8 cellular contexts compared by ENCODE assay signal in the genomic region with DNA sequence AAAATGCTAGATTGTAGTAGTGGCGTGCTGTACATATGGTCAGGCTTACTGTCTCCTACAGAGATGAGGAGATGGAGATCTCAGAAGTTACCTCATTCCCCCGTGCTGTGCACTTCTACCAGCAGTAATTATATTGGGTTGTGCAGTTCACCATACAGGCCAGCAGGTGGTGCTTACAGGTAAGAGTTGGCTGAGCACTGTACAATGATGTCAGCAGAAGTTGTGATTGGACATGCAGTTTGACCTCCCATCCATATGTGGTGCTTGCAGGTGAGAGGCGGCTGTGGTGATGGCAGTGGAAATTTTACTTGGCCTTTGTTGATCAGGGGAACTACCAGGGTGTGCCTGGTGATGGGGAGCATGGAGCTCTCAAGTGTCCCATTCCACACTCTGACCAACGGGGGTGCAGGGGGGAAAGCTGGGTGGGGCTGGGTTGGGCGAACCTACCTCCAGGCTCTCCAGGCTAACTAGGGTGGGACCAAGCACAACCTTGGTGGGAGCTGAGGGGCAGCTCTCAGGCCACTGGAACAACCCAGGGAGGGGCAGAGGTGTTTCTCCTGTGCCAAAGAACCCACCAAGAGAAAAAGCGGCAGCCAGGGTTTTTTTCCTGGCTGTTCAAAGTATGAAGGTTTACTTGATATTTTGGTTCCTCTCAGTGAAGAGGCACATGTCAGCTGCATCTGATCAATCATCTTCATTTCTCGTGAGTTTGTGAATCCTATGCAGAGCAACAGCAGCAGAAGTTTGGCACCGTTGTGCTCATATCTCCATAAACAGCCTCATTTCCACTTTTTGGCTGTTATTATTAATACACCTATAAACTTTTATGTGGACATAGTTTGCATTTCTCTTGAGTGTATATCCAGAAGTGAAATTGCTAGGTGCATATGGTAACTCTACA.
A peak's percentile ranks its signal among the peaks of the same experiment; 100 is the strongest.
DNase-seq lines count a peak whose midpoint lies in the region; ATAC-seq, FAIRE-seq and TF ChIP-seq lines count a peak whose summit lies in the region.

No MANE protein-coding gene starts in this region.

- no peak overlapping the region for H3K4me3 ChIP-seq in upper lobe of right lung

- H3K27ac ChIP-seq in upper lobe of right lung: no peak overlapping the region

- no peak overlapping the region for H3K27ac Mint-ChIP-seq in naive B cell

- no peaks in the 10 kb centered on the region for H3K36me3 Mint-ChIP-seq in naive B cell

- H3K9me3 Mint-ChIP-seq in naive B cell: peaks cover 0 to 3% (median 0%) of the 10 kb centered on the region in 7 donors

- no peak for FAIRE-seq in HTR-8/SVneo (lab: Jason Lieb, UNC)

- H3K9me3 ChIP-seq in upper lobe of right lung: no peaks in the 10 kb centered on the region

- TF ChIP-seq CTCF in upper lobe of right lung (IDR thresholded peaks at IDR 0.05): peak; percentile 63

- peak; percentile 67 for DNase-seq in activated CD4-positive, alpha-beta T cell treated with anti-CD3 and anti-CD28 coated beads for 48 hours
- DNase-seq in activated CD4-positive, alpha-beta T cell treated with anti-CD3 and anti-CD28 coated beads for 4 hours: no peak
- DNase-seq in HTR-8/SVneo (ENCODE audit: insufficient read length, low spot score): peak; percentile 12
- DNase-seq in SW 1271 (lab: John Stamatoyannopoulos, UW): peak; percentile 7 to 14
- DNase-seq in ecto neural progenitor cell (ENCODE audit: low spot score): peak; percentile 54
- peak; percentile 62 for DNase-seq in naive B cell
- DNase-seq in upper lobe of right lung: no peak

- H3K4me3 Mint-ChIP-seq in naive B cell: peak overlapping the region in 3 of 8 donors; percentile 14 to 50 (median 32)

- intact Hi-C loops in upper lobe of right lung (cut with DNase I): no loop called here

- H3K27me3 ChIP-seq in upper lobe of right lung: no peaks in the 10 kb centered on the region

- H3K36me3 ChIP-seq in upper lobe of right lung: no peaks in the 10 kb centered on the region

- no peaks in the 10 kb centered on the region for H3K4me1 ChIP-seq in upper lobe of right lung

- ATAC-seq in GM21717 (IDR thresholded peaks at IDR 0.05; ENCODE audit: unreplicated experiment) (peak; percentile 100), naive B cell (ENCODE audit: low read depth in 2 of 2) (peak; percentile 90 to 91), upper lobe of right lung (peak; percentile 98)

- H3K27me3 Mint-ChIP-seq in naive B cell: peaks cover 0 to 4% (median 0%) of the 10 kb centered on the region in 3 donors

- H3K4me1 Mint-ChIP-seq in naive B cell: peaks cover 4 to 11% (median 5%) of the 10 kb centered on the region in 3 donors

Comparison
In these comparisons a context has a peak if more than half of its experiments do, and no peak if none do; other contexts are left out.
1. DNase-seq: peak in activated CD4-positive, alpha-beta T cell treated with anti-CD3 and anti-CD28 coated beads for 48 hours (single experiment), HTR-8/SVneo (single experiment), SW 1271 (2 of 2), ecto neural progenitor cell (single experiment) and naive B cell (single experiment); none in activated CD4-positive, alpha-beta T cell treated with anti-CD3 and anti-CD28 coated beads for 4 hours (0 of 2) and upper lobe of right lung (single experiment).
2. Peak in every context shown above with its lines, with median percentiles within 50 percentile points of each other: ATAC-seq.